ENCODE assay signal across 8 cellular contexts in genomic region chr22:36334081-36334831, GRCh38. TPM values are rescaled to one million over a fixed set of nuclear protein-coding genes. Genes with fewer than 3 reads are reported as not detected.
A peak's percentile ranks its signal among the peaks of the same experiment; 100 is the strongest.
DNase-seq lines count a peak whose midpoint lies in the region; ATAC-seq and TF ChIP-seq lines count a peak whose summit lies in the region.

No MANE protein-coding gene starts in this region.

- peaks cover 0 to 100% of the 10 kb centered on the region in 2 donors for H3K4me1 ChIP-seq in right atrium auricular region

- H3K36me3 Mint-ChIP-seq in activated CD4-positive, alpha-beta T cell treated with anti-CD3 and anti-CD28 coated beads, Interleukin-2, amount 10 ng/mL, durations not matched to agents 24 days and 14 days (ENCODE audit: low read depth) = peaks cover 73% of the 10 kb centered on the region
- H3K36me3 Mint-ChIP-seq in activated T-cell treated with anti-CD3 and anti-CD28 coated beads, Interleukin-2, amount 50 U/mL, for 24 hours (ENCODE audit: low read depth) = peaks cover 99% of the 10 kb centered on the region

- H3K27ac ChIP-seq in right atrium auricular region = peak overlapping the region; percentile 98 to 99

- peaks cover 82% of the 10 kb centered on the region for H3K36me3 ChIP-seq in right atrium auricular region

- no peak overlapping the region for H3K4me3 ChIP-seq in right atrium auricular region

- H3K27ac Mint-ChIP-seq in activated CD4-positive, alpha-beta T cell treated with anti-CD3 and anti-CD28 coated beads, Interleukin-2, amount 10 ng/mL, durations not matched to agents 24 days and 14 days = peak overlapping the region; percentile 99
- peak overlapping the region; percentile 100 for H3K27ac Mint-ChIP-seq in activated T-cell treated with anti-CD3 and anti-CD28 coated beads, Interleukin-2, amount 50 U/mL, for 24 hours

- no peaks in the 10 kb centered on the region for H3K9me3 Mint-ChIP-seq in activated CD4-positive, alpha-beta T cell treated with anti-CD3 and anti-CD28 coated beads, Interleukin-2, amount 10 ng/mL, durations not matched to agents 24 days and 14 days
- H3K9me3 Mint-ChIP-seq in activated T-cell treated with anti-CD3 and anti-CD28 coated beads, Interleukin-2, amount 50 U/mL, for 24 hours = no peaks in the 10 kb centered on the region

- H3K4me3 Mint-ChIP-seq in activated CD4-positive, alpha-beta T cell treated with anti-CD3 and anti-CD28 coated beads, Interleukin-2, amount 10 ng/mL, durations not matched to agents 24 days and 14 days = peak overlapping the region; percentile 88
- peak overlapping the region; percentile 83 for H3K4me3 Mint-ChIP-seq in activated T-cell treated with anti-CD3 and anti-CD28 coated beads, Interleukin-2, amount 50 U/mL, for 24 hours

- intact Hi-C loops in activated CD4-positive, alpha-beta T cell treated with anti-CD3 and anti-CD28 coated beads, Interleukin-2, amount 10 ng/mL, durations not matched to agents 24 days and 14 days (cut with micrococcal nuclease) = loop anchor here (10.0 kb wide), 1 partner anchor 901 kb away; no protein-coding TSS in a partner anchor

- in situ Hi-C loops in G401 (cut with HindIII; ENCODE audit: low sequenced_read_pairs) = no loop called here

- no peaks in the 10 kb centered on the region for H3K27me3 Mint-ChIP-seq in activated CD4-positive, alpha-beta T cell treated with anti-CD3 and anti-CD28 coated beads, Interleukin-2, amount 10 ng/mL, durations not matched to agents 24 days and 14 days
- no peaks in the 10 kb centered on the region for H3K27me3 Mint-ChIP-seq in activated T-cell treated with anti-CD3 and anti-CD28 coated beads, Interleukin-2, amount 50 U/mL, for 24 hours

- H3K4me1 Mint-ChIP-seq in activated CD4-positive, alpha-beta T cell treated with anti-CD3 and anti-CD28 coated beads, Interleukin-2, amount 10 ng/mL, durations not matched to agents 24 days and 14 days = peaks cover 88% of the 10 kb centered on the region
- H3K4me1 Mint-ChIP-seq in activated T-cell treated with anti-CD3 and anti-CD28 coated beads, Interleukin-2, amount 50 U/mL, for 24 hours (ENCODE audit: low read depth) = peaks cover 99% of the 10 kb centered on the region

- ATAC-seq in GM21717 (IDR thresholded peaks at IDR 0.05; ENCODE audit: unreplicated experiment) = no peak

- no peaks in the 10 kb centered on the region for H3K27me3 ChIP-seq in right atrium auricular region

- DNase-seq in activated CD4-positive, alpha-beta T cell treated with anti-CD3 and anti-CD28 coated beads, Interleukin-2, amount 10 ng/mL, durations not matched to agents 24 days and 14 days = peak; percentile 81
- no peak for DNase-seq in activated CD4-positive, alpha-beta T cell treated with anti-CD3 and anti-CD28 coated beads, Interleukin-2, amount 50 U/mL, for 4 hours
- DNase-seq in activated T-cell treated with anti-CD3 and anti-CD28 coated beads, Interleukin-2, amount 50 U/mL, for 24 hours = peak; percentile 68
- DNase-seq in right atrium auricular region (ENCODE audit: low spot score) (no peak), inferior parietal cortex (ENCODE audit: extremely low spot score) (no peak), G401 (ENCODE audit: low spot score) (no peak)
- DNase-seq in stimulated activated naive CD4-positive, alpha-beta T cell treated with Interleukin-2 at 50 U/mL for 16 hours (lab: John Stamatoyannopoulos, UW) = peak; percentile 41

- H3K9me3 ChIP-seq in right atrium auricular region = no peaks in the 10 kb centered on the region

- TF ChIP-seq CTCF in right atrium auricular region (IDR thresholded peaks at IDR 0.05) = peak in 1 of 2 donors; percentile 50

RNA-seq across cellular contexts. Expression of gene MYH9, which starts 53.5 kb away (rescaled TPM):
- 625 and 633 TPM in 2 replicates for total RNA-seq in activated CD4-positive, alpha-beta T cell treated with anti-CD3 and anti-CD28 coated beads, Interleukin-2, amount 10 ng/mL, durations not matched to agents 24 days and 14 days
- total RNA-seq in right atrium auricular region = 100 to 1,000 TPM; 125 to 229 TPM
- total RNA-seq in G401 (2014; rRNA removed; shearing (Covaris generic)) = 153 and 185 TPM in 2 replicates

Comparison
In these comparisons a context has a peak if more than half of its experiments do, and no peak if none do; other contexts are left out.
1. DNase-seq: peak in activated CD4-positive, alpha-beta T cell treated with anti-CD3 and anti-CD28 coated beads, Interleukin-2, amount 10 ng/mL, durations not matched to agents 24 days and 14 days (single experiment), activated T-cell treated with anti-CD3 and anti-CD28 coated beads, Interleukin-2, amount 50 U/mL, for 24 hours (single experiment) and stimulated activated naive CD4-positive, alpha-beta T cell treated with Interleukin-2 at 50 U/mL for 16 hours (single experiment); none in activated CD4-positive, alpha-beta T cell treated with anti-CD3 and anti-CD28 coated beads, Interleukin-2, amount 50 U/mL, for 4 hours (0 of 2), right atrium auricular region (single experiment), inferior parietal cortex (single experiment) and G401 (single experiment).